ENCODE assay signal across 16 cellular contexts in the genomic region with DNA sequence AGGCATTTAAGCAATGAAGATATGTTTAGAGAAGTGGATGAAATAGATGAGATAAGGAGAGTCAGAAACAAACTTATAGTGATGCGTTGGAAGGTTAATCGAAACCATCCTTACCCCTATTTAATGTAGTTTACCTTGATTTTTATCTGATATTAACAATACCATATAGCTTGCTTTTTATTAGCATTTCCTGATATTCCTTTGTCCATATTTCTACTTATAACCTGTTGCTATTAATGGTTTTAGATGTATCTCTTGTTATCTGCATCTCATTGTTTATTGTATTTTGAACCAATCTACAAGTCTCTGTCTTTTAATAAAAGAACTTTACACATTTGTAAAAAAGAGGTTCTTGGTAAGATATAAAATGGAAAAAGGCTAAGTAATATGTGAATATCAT. TPM values are rescaled to one million over a fixed set of nuclear protein-coding genes. Genes with fewer than 3 reads are reported as not detected.
DNase-seq lines count a peak whose midpoint lies in the region; ATAC-seq and TF ChIP-seq lines count a peak whose summit lies in the region.
"Had no signal": no experiment of that assay in that cellular context is flagged by ENCODE, and none has a peak within 500 bp of the region (broad histone marks: within the 10 kb centered on the region; RNA-seq: fewer than 3 reads in every experiment).

No MANE protein-coding gene starts in this region.

- peaks cover 27% of the 10 kb centered on the region for H3K79me2 ChIP-seq in ACC112 (ENCODE audit: control insufficient read depth, insufficient read depth, low read length, unreplicated experiment)

- peak overlapping the region; percentile 98 to 99 (median 99) for H3K4me3 Mint-ChIP-seq in nephron

- H3K27ac ChIP-seq in ACC112 (ENCODE audit: low read depth, low read length) (peak overlapping the region; percentile 91), HUES6 (ENCODE audit: low read depth, low read length) (no peak overlapping the region), ectodermal cell (ENCODE audit: insufficient read depth, low read depth, low read length, poor library complexity, severe bottlenecking) (no peak overlapping the region)
- H3K27ac ChIP-seq: HL-60 had no signal

- no peaks in the 10 kb centered on the region for H3K27me3 Mint-ChIP-seq in nephron (ENCODE audit: low read depth)

- H3K9me3 Mint-ChIP-seq in nephron, result peaks cover 3% of the 10 kb centered on the region
- H3K9me3 Mint-ChIP-seq: naive thymus-derived CD8-positive, alpha-beta T cell had no signal

- no peaks in the 10 kb centered on the region for H3K9me3 ChIP-seq in HUES6 (ENCODE audit: control insufficient read depth, insufficient read depth, low read depth, low read length)
- H3K9me3 ChIP-seq in ectodermal cell (ENCODE audit: control insufficient read depth, low read length), result no peaks in the 10 kb centered on the region

- DNase-seq in NCI-H146 treated with DMSO at 0.1 percent for 48 hours (lab: John Stamatoyannopoulos, UW; ENCODE audit: unreplicated experiment), result no peak
- DNase-seq in posterior vena cava (ENCODE audit: low spot score), result no peak
- DNase-seq in central memory CD4-positive, alpha-beta T cell, result no peak
- DNase-seq: activated T-cell treated with anti-CD3 and anti-CD28 coated beads for 4 hours; cerebellar nuclear complex; naive thymus-derived CD8-positive, alpha-beta T cell; NCI-H1417; stimulated activated CD4-positive, alpha-beta T cell treated with anti-CD3 and anti-CD28 coated beads, Interleukin-4, amount 100 ng/mL, for 1 hour had no signal

- WGBS in ectodermal cell, 2 experiments, result 80% methylated on average over 1 of the region's 2 CpGs; no CpG with 5 or more reads in 1 of the 2 experiments

- H2AFZ ChIP-seq in ACC112 (ENCODE audit: low read length, unreplicated experiment), result no peak overlapping the region

- peaks cover 27% of the 10 kb centered on the region for H3K36me3 Mint-ChIP-seq in nephron (ENCODE audit: low read depth)
- H3K36me3 Mint-ChIP-seq: CD14-positive monocyte; naive thymus-derived CD8-positive, alpha-beta T cell had no signal

- H3K36me3 ChIP-seq in ACC112 (ENCODE audit: insufficient read depth, low read length), result peaks cover 9% of the 10 kb centered on the region
- H3K36me3 ChIP-seq in HUES6 (ENCODE audit: control insufficient read depth, insufficient read depth, low read length), result peaks cover 11% of the 10 kb centered on the region
- H3K36me3 ChIP-seq in ectodermal cell (ENCODE audit: control insufficient read depth, insufficient read depth, low read length), result no peaks in the 10 kb centered on the region

- peak overlapping the region; percentile 98 for H3K4me3 ChIP-seq in ACC112 (ENCODE audit: low read depth, low read length)
- H3K4me3 ChIP-seq in HUES6 (ENCODE audit: low read depth, low read length), result peak overlapping the region; percentile 81
- peak overlapping the region; percentile 69 for H3K4me3 ChIP-seq in ectodermal cell (ENCODE audit: insufficient read depth, low read depth, low read length)

- ATAC-seq in HG02981 (IDR thresholded peaks at IDR 0.05; ENCODE audit: unreplicated experiment), result no peak
- ATAC-seq: naive thymus-derived CD8-positive, alpha-beta T cell had no signal

- H3K27me3 ChIP-seq in ACC112 (ENCODE audit: insufficient read depth, low read length) (no peaks in the 10 kb centered on the region), HUES6 (ENCODE audit: control insufficient read depth, insufficient read depth, low read length) (no peaks in the 10 kb centered on the region; the same call in 1 of the 2 replicates), ectodermal cell (ENCODE audit: control insufficient read depth, insufficient read depth, low read length, poor library complexity, severe bottlenecking) (no peaks in the 10 kb centered on the region)

- intact Hi-C loops in posterior vena cava (cut with DNase I), result no loop called here

- TF ChIP-seq CTCF in nephron (IDR thresholded peaks at IDR 0.05; ENCODE audit: unreplicated experiment in 3 of 3), result no peak

- H3K27ac Mint-ChIP-seq in nephron, result peak overlapping the region; percentile 96 to 99 (median 98)

- H3K9ac ChIP-seq in HUES6 (ENCODE audit: low read length), result peak overlapping the region; percentile 91

- peaks cover 38% of the 10 kb centered on the region for H3K4me1 ChIP-seq in ACC112 (ENCODE audit: control insufficient read depth, insufficient read depth, low read length, unreplicated experiment)
- peaks cover 20% of the 10 kb centered on the region for H3K4me1 ChIP-seq in HUES6 (ENCODE audit: control insufficient read depth, insufficient read depth, low read length)
- H3K4me1 ChIP-seq in ectodermal cell (ENCODE audit: control insufficient read depth, insufficient read depth, low read length), result no peaks in the 10 kb centered on the region

- peaks cover 17% of the 10 kb centered on the region for H3K4me1 Mint-ChIP-seq in nephron

RNA-seq across cellular contexts. Expression of a gene that starts 1.6 kb away (rescaled TPM):
- polyA plus RNA-seq in ectodermal cell (2013, experiment 1 of 4), result 74.3 TPM
- polyA plus RNA-seq in ectodermal cell (2013, experiment 2 of 4), result 79.7 TPM
- polyA plus RNA-seq in ectodermal cell (2013, experiment 3 of 4), result 70.6 TPM
- 73.1 TPM for polyA plus RNA-seq in ectodermal cell (2013, experiment 4 of 4)
- total RNA-seq in posterior vena cava, result 10 to 100 TPM; 45.8 to 54.6 TPM

RNA-seq across cellular contexts. Expression of a gene that starts 18.5 kb away (rescaled TPM):
- 401 TPM for polyA plus RNA-seq in ectodermal cell (2013, experiment 1 of 4)
- 381 TPM for polyA plus RNA-seq in ectodermal cell (2013, experiment 2 of 4)
- polyA plus RNA-seq in ectodermal cell (2013, experiment 3 of 4), result 349 TPM
- 395 TPM for polyA plus RNA-seq in ectodermal cell (2013, experiment 4 of 4)
- total RNA-seq in posterior vena cava, result 10 to 100 TPM; 45.2 to 85.3 TPM
- total RNA-seq: OCI-LY7 had no signal

RNA-seq across cellular contexts. Expression of a gene that starts 27.8 kb away (rescaled TPM):
- polyA plus RNA-seq in ectodermal cell (2013, experiment 1 of 4), result 26.7 TPM
- 25.1 TPM for polyA plus RNA-seq in ectodermal cell (2013, experiment 2 of 4)
- polyA plus RNA-seq in ectodermal cell (2013, experiment 3 of 4), result 25.4 TPM
- polyA plus RNA-seq in ectodermal cell (2013, experiment 4 of 4), result 28.1 TPM
- total RNA-seq in posterior vena cava, result 10 to 100 TPM in 1 of 2 donors, 1 to 10 TPM in 1; 7.5 to 11.6 TPM
- total RNA-seq: naive thymus-derived CD8-positive, alpha-beta T cell; OCI-LY7 had no signal
- polyA plus RNA-seq: CD14-positive monocyte; naive thymus-derived CD8-positive, alpha-beta T cell had no signal

RNA-seq across cellular contexts. Expression of a gene that starts 47.1 kb away (rescaled TPM):
- 30.4 TPM for polyA plus RNA-seq in ectodermal cell (2013, experiment 1 of 4)
- polyA plus RNA-seq in ectodermal cell (2013, experiment 2 of 4), result 30.2 TPM
- polyA plus RNA-seq in ectodermal cell (2013, experiment 3 of 4), result 26.4 TPM
- 30.1 TPM for polyA plus RNA-seq in ectodermal cell (2013, experiment 4 of 4)
- total RNA-seq in posterior vena cava, result under 1 TPM in 1 of 2 donors, not detected in 1; 0.57 TPM
